8 cellular contexts compared by ENCODE assay signal in the genomic region with DNA sequence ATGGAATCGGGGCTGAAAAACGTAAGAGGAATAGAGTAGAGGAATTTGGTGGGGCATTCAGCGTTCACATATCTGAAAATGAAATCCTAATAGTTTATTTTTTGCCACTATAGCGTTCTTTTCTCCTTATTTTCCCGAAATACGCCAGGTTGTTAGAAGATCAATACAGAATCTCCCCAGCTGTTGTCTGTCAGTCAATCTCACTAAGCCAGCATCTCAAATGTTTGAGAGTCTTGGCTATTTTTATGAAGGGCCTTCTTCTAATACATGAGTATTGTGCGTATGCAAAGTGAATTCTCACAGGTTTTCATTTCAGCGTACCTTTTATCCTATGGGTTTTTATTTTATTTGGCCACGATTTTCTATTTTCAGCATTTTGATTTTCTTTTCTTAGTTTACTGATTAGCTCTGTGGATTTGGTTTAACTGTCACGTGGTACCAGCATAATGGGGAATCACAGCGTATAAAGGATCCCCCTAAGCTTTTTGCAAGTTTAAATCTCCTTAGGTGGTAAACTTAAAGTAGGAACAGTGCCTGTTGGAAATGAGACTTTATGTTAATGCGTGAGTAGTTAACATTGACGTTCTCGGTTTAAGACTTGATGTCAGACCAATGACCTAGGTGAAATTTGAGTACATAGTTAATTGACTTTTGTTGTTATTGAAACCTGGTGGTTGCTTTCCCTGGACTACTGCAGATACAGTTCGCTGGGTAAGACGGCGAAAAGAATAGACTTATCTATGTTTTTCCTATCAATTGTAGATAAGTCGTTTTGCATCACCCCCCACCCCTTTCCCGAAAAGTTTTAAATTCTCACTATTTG. TPM values are rescaled to one million over a fixed set of nuclear protein-coding genes. Genes with fewer than 3 reads are reported as not detected.
DNase-seq lines count a peak whose midpoint lies in the region; ATAC-seq and TF ChIP-seq lines count a peak whose summit lies in the region.

No MANE protein-coding gene starts in this region.

- H3K4me1 ChIP-seq in HUES64 (ENCODE audit: insufficient read depth, low read length) (peaks cover 22% of the 10 kb centered on the region), body of pancreas (peaks cover 29% of the 10 kb centered on the region)

- CTCF ChIA-PET in AG04450 (lab: Charles Lee), result interaction anchor here (0.6 to 1.3 kb wide), 2 partner anchors 14 to 39 kb away, joined by 3 to 4 read pairs; no protein-coding TSS in a partner anchor

- POLR2A ChIA-PET in AG04450 (lab: Yijun Ruan, JAX), result no interaction called here

- TF ChIP-seq POLR2A in body of pancreas (IDR thresholded peaks at IDR 0.05), result no peak

- H3K27ac ChIP-seq in AG04450 (ENCODE audit: low read depth, low read length) (peak overlapping the region; percentile 21), HUES64 (ENCODE audit: low read depth, low read length) (peak overlapping the region; percentile 99), body of pancreas (peak overlapping the region in 1 of 4 donors; percentile 88)

- H3K27me3 ChIP-seq in AG04450 (ENCODE audit: control insufficient read depth, insufficient read depth, low read length) (no peaks in the 10 kb centered on the region), HUES64 (ENCODE audit: insufficient read depth, low read length) (no peaks in the 10 kb centered on the region), body of pancreas (no peaks in the 10 kb centered on the region)

- DNase-seq in AG04450 (ENCODE audit: low read depth, low spot score) (no peak), body of pancreas (no peak), lung microvascular endothelial cell (ENCODE audit: low read depth in 2 of 2) (peak; percentile 3 to 8), NCI-H2081 treated with DMSO at 0.1 percent for 48 hours (lab: John Stamatoyannopoulos, UW) (no peak), CD1c-positive myeloid dendritic cell (ENCODE audit: extremely low spot score) (no peak)

- no peak for ATAC-seq in body of pancreas
- no peak for ATAC-seq in GM21447 (IDR thresholded peaks at IDR 0.05; ENCODE audit: unreplicated experiment)
- no peak for ATAC-seq in HG03139 (IDR thresholded peaks at IDR 0.05; ENCODE audit: unreplicated experiment)

- no peak for TF ChIP-seq CTCF in AG04450 (IDR thresholded peaks at IDR 0.05; ENCODE audit: low read depth, low read length)
- no peak for TF ChIP-seq CTCF in body of pancreas (IDR thresholded peaks at IDR 0.05)

- H3K36me3 ChIP-seq in HUES64 (ENCODE audit: insufficient read depth, low read length) (peaks cover 35% of the 10 kb centered on the region), body of pancreas (replicated peaks in 1 of 2; ENCODE audit: insufficient read depth in 1 of 2, low read depth in 2 of 2) (no peaks in the 10 kb centered on the region)

- peak overlapping the region; percentile 99 for H3K9ac ChIP-seq in HUES64 (ENCODE audit: low read depth, low read length)

- H3K9me3 ChIP-seq in AG04450 (ENCODE audit: control insufficient read depth, insufficient read depth, low read length), result peaks cover 3% of the 10 kb centered on the region; the same call in 1 of the 2 replicates
- no peaks in the 10 kb centered on the region for H3K9me3 ChIP-seq in HUES64 (ENCODE audit: insufficient read depth, low read depth, low read length)
- no peaks in the 10 kb centered on the region for H3K9me3 ChIP-seq in body of pancreas

- intact Hi-C loops in body of pancreas (cut with DNase I), result no loop called here

- 11% methylated on average over 14 of the region's 19 CpGs for WGBS in HUES64
- 6 to 8% methylated on average over 19 of the region's 19 CpGs for WGBS in body of pancreas, 2 donors

- H3K4me3 ChIP-seq in AG04450 (ENCODE audit: low read depth, low read length) (peak overlapping the region; percentile 96), HUES64 (ENCODE audit: low read length) (peak overlapping the region; percentile 99), body of pancreas (peak overlapping the region; percentile 67 to 96)

RNA-seq across cellular contexts. Expression of a gene that starts 1.3 kb away (rescaled TPM):
- 163 and 205 TPM in 2 replicates for polyA plus RNA-seq in AG04450 (2011; rRNA removed)
- 217 and 259 TPM in 2 replicates for polyA minus RNA-seq in AG04450 (2011; rRNA and poly(A)+ RNA removed)
- polyA plus RNA-seq in HUES64 (2013, experiment 1 of 2), result 158 TPM
- 205 TPM for polyA plus RNA-seq in HUES64 (2013, experiment 2 of 2)
- total RNA-seq in body of pancreas (10 to 100 TPM; 55.0 to 89.5 TPM), lung microvascular endothelial cell (127 and 143 TPM in 2 replicates)

Comparison
In these comparisons a context has a peak if more than half of its experiments do, and no peak if none do; other contexts are left out.
1. DNase-seq: peak in lung microvascular endothelial cell (2 of 2); none in AG04450 (single experiment), body of pancreas (0 of 4), NCI-H2081 treated with DMSO at 0.1 percent for 48 hours (single experiment) and CD1c-positive myeloid dendritic cell (single experiment).
2. Peak in every context shown above with its lines, with median percentiles within 50 percentile points of each other: H3K4me3 ChIP-seq.